Comparison of ENCODE assay signal across 14 cellular contexts in genomic region chr4:768995-769394, GRCh38. TPM values are rescaled to one million over a fixed set of nuclear protein-coding genes. Genes with fewer than 3 reads are reported as not detected.
"Had no signal": no experiment of that assay in that cellular context is flagged by ENCODE, and none has a peak within 500 bp of the region (broad histone marks: within the 10 kb centered on the region; RNA-seq: fewer than 3 reads in every experiment).

No MANE protein-coding gene starts in this region.

- H3K9me3 Mint-ChIP-seq: activated CD4-positive, alpha-beta memory T cell treated with anti-CD3 and anti-CD28 coated beads, Interleukin-2, amount 10 ng/mL, durations not matched to agents 7 days and 5 days; activated naive CD8-positive, alpha-beta T cell treated with anti-CD3 and anti-CD28 coated beads, Interleukin-2, amount 10 ng/mL, durations not matched to agents 7 days and 5 days; mesothelial cell of epicardium; naive B cell; stimulated activated naive CD8-positive, alpha-beta T cell treated with anti-CD3 and anti-CD28 coated beads, Interleukin-15, Interleukin-2, amounts not matched to agents 100 ng/mL and 50 ng/mL, for 24 hours had no signal

- DNase-seq: activated CD4-positive, alpha-beta memory T cell treated with anti-CD3 and anti-CD28 coated beads, Interleukin-2, amount 10 ng/mL, durations not matched to agents 7 days and 5 days; activated naive CD8-positive, alpha-beta T cell treated with anti-CD3 and anti-CD28 coated beads, Interleukin-2, amount 10 ng/mL, durations not matched to agents 7 days and 5 days; naive B cell; stimulated activated CD4-positive, alpha-beta T cell treated with anti-CD3 and anti-CD28 coated beads, Interleukin-12 subunit alpha, Interleukin-12 subunit beta, amount 100 ng/mL, for 4 hours; stimulated activated CD8-positive, alpha-beta memory T cell treated with anti-CD3 and anti-CD28 coated beads, Interleukin-4, amount 100 ng/mL, for 48 hours; T-helper 2 cell; uterus had no signal

- FAIRE-seq: bronchial epithelial cell, frontal cortex, keratinocyte had no signal

- H3K27me3 Mint-ChIP-seq: activated CD4-positive, alpha-beta memory T cell treated with anti-CD3 and anti-CD28 coated beads, Interleukin-2, amount 10 ng/mL, durations not matched to agents 7 days and 5 days; activated naive CD8-positive, alpha-beta T cell treated with anti-CD3 and anti-CD28 coated beads, Interleukin-2, amount 10 ng/mL, durations not matched to agents 7 days and 5 days; naive B cell; stimulated activated naive CD8-positive, alpha-beta T cell treated with anti-CD3 and anti-CD28 coated beads, Interleukin-15, Interleukin-2, amounts not matched to agents 100 ng/mL and 50 ng/mL, for 24 hours had no signal

- H3K9me3 ChIP-seq: prostate gland had no signal

- H3K4me1 Mint-ChIP-seq: mesothelial cell of epicardium had no signal

- H3K4me1 ChIP-seq: prostate gland had no signal

- ATAC-seq: sciatic nerve had no signal

- H3K4me3 ChIP-seq: prostate gland, uterus had no signal

- H3K27ac ChIP-seq: prostate gland, uterus had no signal

- H3K27ac Mint-ChIP-seq: activated naive CD8-positive, alpha-beta T cell treated with anti-CD3 and anti-CD28 coated beads, Interleukin-2, amount 10 ng/mL, durations not matched to agents 7 days and 5 days; naive B cell had no signal

- H3K36me3 ChIP-seq: prostate gland, uterus had no signal

- H3K4me3 Mint-ChIP-seq: activated CD4-positive, alpha-beta memory T cell treated with anti-CD3 and anti-CD28 coated beads, Interleukin-2, amount 10 ng/mL, durations not matched to agents 7 days and 5 days; activated naive CD8-positive, alpha-beta T cell treated with anti-CD3 and anti-CD28 coated beads, Interleukin-2, amount 10 ng/mL, durations not matched to agents 7 days and 5 days; mesothelial cell of epicardium; stimulated activated naive CD8-positive, alpha-beta T cell treated with anti-CD3 and anti-CD28 coated beads, Interleukin-15, Interleukin-2, amounts not matched to agents 100 ng/mL and 50 ng/mL, for 24 hours had no signal

- H3K27me3 ChIP-seq: uterus had no signal

RNA-seq across cellular contexts. Expression of gene CPLX1, which starts 56.9 kb away (rescaled TPM):
- total RNA-seq: bronchial epithelial cell had no signal
